In the genomic region with DNA sequence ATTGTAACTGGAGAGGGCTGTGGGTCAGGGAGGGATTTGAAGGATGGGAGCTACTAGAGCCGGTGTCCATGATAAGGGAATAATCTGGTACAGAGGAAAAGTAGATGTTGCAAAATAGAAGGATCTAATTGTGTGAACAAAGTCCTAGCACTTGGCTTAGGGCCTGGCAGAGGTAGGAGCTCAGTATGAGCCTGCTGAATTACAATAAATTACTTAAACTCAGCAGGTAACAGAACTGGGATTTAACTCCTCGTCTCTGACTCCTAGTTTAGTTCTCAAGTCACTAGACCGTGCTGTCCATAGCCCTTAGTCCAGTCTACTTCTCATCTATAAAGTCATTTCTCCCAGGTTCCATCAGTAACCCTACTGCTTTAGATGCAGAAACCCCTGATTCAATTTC, we compare ENCODE assay signal across 17 cellular contexts.
DNase-seq lines count a peak whose midpoint lies in the region; ATAC-seq and TF ChIP-seq lines count a peak whose summit lies in the region.
"Had no signal": no experiment of that assay in that cellular context is flagged by ENCODE, and none has a peak within 500 bp of the region (broad histone marks: within the 10 kb centered on the region; RNA-seq: fewer than 3 reads in every experiment).

No MANE protein-coding gene starts in this region.

- no peaks in the 10 kb centered on the region for H3K9me3 ChIP-seq in heart right ventricle
- no peaks in the 10 kb centered on the region for H3K9me3 ChIP-seq in esophagus squamous epithelium
- H3K9me3 ChIP-seq: Caco-2 had no signal

- H3K27me3 Mint-ChIP-seq in GM23338 (ENCODE audit: insufficient read depth, low read depth, poor library complexity) (peaks cover 4% of the 10 kb centered on the region), HFFc6 (ENCODE audit: insufficient read depth) (no peaks in the 10 kb centered on the region)
- H3K27me3 Mint-ChIP-seq: CD4-positive, alpha-beta T cell had no signal

- no peaks in the 10 kb centered on the region for H3F3A ChIP-seq in GM23338 (replicated peaks; ENCODE audit: low read depth)

- TF ChIP-seq POLR2A in esophagus squamous epithelium (IDR thresholded peaks at IDR 0.05), result no peak

- DNase-seq in GM23338 (ENCODE audit: low spot score), result peak; percentile 23
- DNase-seq in H7, result peak; percentile 8
- no peak for DNase-seq in heart right ventricle
- peak; percentile 17 for DNase-seq in iPS-NIHi11 (ENCODE audit: low spot score)
- no peak for DNase-seq in activated CD4-positive, alpha-beta T cell treated with anti-CD3 and anti-CD28 coated beads for 4 hours
- no peak for DNase-seq in HFFc6
- DNase-seq in esophagus squamous epithelium (lab: John Stamatoyannopoulos, UW), result no peak
- DNase-seq in GM19240 (ENCODE audit: insufficient read length, low spot score), result no peak
- DNase-seq: ACHN; AML-193; Caco-2; CD4-positive, alpha-beta T cell; GM23248 had no signal

- H3K4me3 Mint-ChIP-seq in GM23338 (no peak overlapping the region), HFFc6 (no peak overlapping the region)
- H3K4me3 Mint-ChIP-seq: CD4-positive, alpha-beta T cell; IgD-negative memory B cell had no signal

- WGBS in heart right ventricle, 2 donors, result 54 to 68% methylated on average over 3 of the region's 3 CpGs
- WGBS in esophagus squamous epithelium, 2 donors, result 70 to 71% methylated on average over 3 of the region's 3 CpGs

- H3K4me1 Mint-ChIP-seq in GM23338 (peaks cover 19% of the 10 kb centered on the region), HFFc6 (ENCODE audit: low read depth) (no peaks in the 10 kb centered on the region)

- H3K79me2 ChIP-seq in GM23338 (replicated peaks; ENCODE audit: insufficient read depth), result no peaks in the 10 kb centered on the region

- H3K9me3 Mint-ChIP-seq in GM23338 (no peaks in the 10 kb centered on the region), HFFc6 (peaks cover 45% of the 10 kb centered on the region)
- H3K9me3 Mint-ChIP-seq: CD4-positive, alpha-beta T cell had no signal

- H3K4me1 ChIP-seq in GM23338 (ENCODE audit: insufficient read depth), result no peaks in the 10 kb centered on the region
- peaks cover 16 to 54% (median 41%) of the 10 kb centered on the region in 9 donors for H3K4me1 ChIP-seq in heart right ventricle
- peaks cover 0 to 7% (median 0%) of the 10 kb centered on the region in 3 donors for H3K4me1 ChIP-seq in esophagus squamous epithelium
- H3K4me1 ChIP-seq: Caco-2 had no signal

- H3K27ac ChIP-seq in GM23338 (ENCODE audit: low read depth) (no peak overlapping the region), heart right ventricle (peak overlapping the region; percentile 9 to 68 (median 54)), esophagus squamous epithelium (no peak overlapping the region)
- H3K27ac ChIP-seq: C4-2B, GM23248 had no signal

- H3K4me3 ChIP-seq in GM23338, result no peak overlapping the region
- no peak overlapping the region for H3K4me3 ChIP-seq in H7 (ENCODE audit: insufficient read depth, low read depth, low read length)
- H3K4me3 ChIP-seq in heart right ventricle, result no peak overlapping the region
- H3K4me3 ChIP-seq in esophagus squamous epithelium, result no peak overlapping the region
- H3K4me3 ChIP-seq: GM23248 had no signal

- H3K36me3 Mint-ChIP-seq in GM23338 (ENCODE audit: low read depth) (no peaks in the 10 kb centered on the region), HFFc6 (ENCODE audit: low read depth) (no peaks in the 10 kb centered on the region)
- H3K36me3 Mint-ChIP-seq: IgD-negative memory B cell had no signal

- no peak overlapping the region for H3K27ac Mint-ChIP-seq in GM23338
- no peak overlapping the region for H3K27ac Mint-ChIP-seq in HFFc6
- H3K27ac Mint-ChIP-seq: CD4-positive, alpha-beta T cell; IgD-negative memory B cell had no signal

- H3K9me2 ChIP-seq in GM23338 (ENCODE audit: insufficient read depth), result no peaks in the 10 kb centered on the region

- H2AFZ ChIP-seq in GM23338, result no peak overlapping the region
- H2AFZ ChIP-seq: GM23248 had no signal

- no peak overlapping the region for H3K4me2 ChIP-seq in GM23338

- no peaks in the 10 kb centered on the region for H4K20me1 ChIP-seq in GM23338 (replicated peaks; ENCODE audit: insufficient read depth)

- H3K27me3 ChIP-seq in GM23338 (ENCODE audit: insufficient read depth) (no peaks in the 10 kb centered on the region), H7 (ENCODE audit: control insufficient read depth, insufficient read depth, low read length) (no peaks in the 10 kb centered on the region), heart right ventricle (no peaks in the 10 kb centered on the region), esophagus squamous epithelium (no peaks in the 10 kb centered on the region)

- TF ChIP-seq CTCF in GM23338 (conservative IDR thresholded peaks at IDR 0.05; ENCODE audit: low read depth in 2 of 2), result no peak
- no peak for TF ChIP-seq CTCF in heart right ventricle (IDR thresholded peaks at IDR 0.05)
- no peak for TF ChIP-seq CTCF in HFFc6 (IDR thresholded peaks at IDR 0.05)
- TF ChIP-seq CTCF in esophagus squamous epithelium (IDR thresholded peaks at IDR 0.05), result no peak

- H3K36me3 ChIP-seq in GM23338 (ENCODE audit: insufficient read depth), result no peaks in the 10 kb centered on the region
- H3K36me3 ChIP-seq in H7 (replicated peaks; ENCODE audit: control insufficient read depth, insufficient read depth, low read length), result no peaks in the 10 kb centered on the region
- no peaks in the 10 kb centered on the region for H3K36me3 ChIP-seq in heart right ventricle
- H3K36me3 ChIP-seq in esophagus squamous epithelium, result no peaks in the 10 kb centered on the region

- ATAC-seq in GM23338, result peak; percentile 75
- peak in 4 of 8 donors; percentile 10 to 54 (median 20) for ATAC-seq in heart right ventricle
- ATAC-seq: HCT116, HepG2 had no signal

- intact Hi-C loops in heart right ventricle (cut with DNase I) (no loop called here), esophagus squamous epithelium (cut with DNase I) (no loop called here)

TF ChIP-seq in GM23338, 12 proteins besides CTCF, POLR2A, EP300 and RAD21 (continues in another document):
- no peak for TF ChIP-seq CREB1 (CRISPR knock-in tag; IDR thresholded peaks at IDR 0.05; ENCODE audit: low read depth)
- TF ChIP-seq, protein P1, sequence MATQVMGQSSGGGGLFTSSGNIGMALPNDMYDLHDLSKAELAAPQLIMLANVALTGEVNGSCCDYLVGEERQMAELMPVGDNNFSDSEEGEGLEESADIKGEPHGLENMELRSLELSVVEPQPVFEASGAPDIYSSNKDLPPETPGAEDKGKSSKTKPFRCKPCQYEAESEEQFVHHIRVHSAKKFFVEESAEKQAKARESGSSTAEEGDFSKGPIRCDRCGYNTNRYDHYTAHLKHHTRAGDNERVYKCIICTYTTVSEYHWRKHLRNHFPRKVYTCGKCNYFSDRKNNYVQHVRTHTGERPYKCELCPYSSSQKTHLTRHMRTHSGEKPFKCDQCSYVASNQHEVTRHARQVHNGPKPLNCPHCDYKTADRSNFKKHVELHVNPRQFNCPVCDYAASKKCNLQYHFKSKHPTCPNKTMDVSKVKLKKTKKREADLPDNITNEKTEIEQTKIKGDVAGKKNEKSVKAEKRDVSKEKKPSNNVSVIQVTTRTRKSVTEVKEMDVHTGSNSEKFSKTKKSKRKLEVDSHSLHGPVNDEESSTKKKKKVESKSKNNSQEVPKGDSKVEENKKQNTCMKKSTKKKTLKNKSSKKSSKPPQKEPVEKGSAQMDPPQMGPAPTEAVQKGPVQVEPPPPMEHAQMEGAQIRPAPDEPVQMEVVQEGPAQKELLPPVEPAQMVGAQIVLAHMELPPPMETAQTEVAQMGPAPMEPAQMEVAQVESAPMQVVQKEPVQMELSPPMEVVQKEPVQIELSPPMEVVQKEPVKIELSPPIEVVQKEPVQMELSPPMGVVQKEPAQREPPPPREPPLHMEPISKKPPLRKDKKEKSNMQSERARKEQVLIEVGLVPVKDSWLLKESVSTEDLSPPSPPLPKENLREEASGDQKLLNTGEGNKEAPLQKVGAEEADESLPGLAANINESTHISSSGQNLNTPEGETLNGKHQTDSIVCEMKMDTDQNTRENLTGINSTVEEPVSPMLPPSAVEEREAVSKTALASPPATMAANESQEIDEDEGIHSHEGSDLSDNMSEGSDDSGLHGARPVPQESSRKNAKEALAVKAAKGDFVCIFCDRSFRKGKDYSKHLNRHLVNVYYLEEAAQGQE (IDR thresholded peaks at IDR 0.05; ENCODE audit: unreplicated experiment), result no peak
- no peak for TF ChIP-seq EZH2 (IDR thresholded peaks at IDR 0.05; ENCODE audit: low read depth, unreplicated experiment)
- TF ChIP-seq ZNF331 (CRISPR knock-in tag; IDR thresholded peaks at IDR 0.05; ENCODE audit: low read depth), result no peak

Comparison
In these comparisons a context has a peak if more than half of its experiments do, and no peak if none do; other contexts are left out.
1. DNase-seq: peak in GM23338 (single experiment), H7 (single experiment) and iPS-NIHi11 (single experiment); none in heart right ventricle (0 of 2), activated CD4-positive, alpha-beta T cell treated with anti-CD3 and anti-CD28 coated beads for 4 hours (0 of 2), HFFc6 (single experiment), esophagus squamous epithelium (single experiment) and GM19240 (single experiment).
2. H3K27ac ChIP-seq: peak in heart right ventricle (10 of 10); none in GM23338 (single experiment) and esophagus squamous epithelium (0 of 4).